Comparison of ENCODE assay signal across 11 cellular contexts in genomic region chr14:100146548-100147091, GRCh38. TPM values are rescaled to one million over a fixed set of nuclear protein-coding genes. Genes with fewer than 3 reads are reported as not detected.
DNase-seq lines count a peak whose midpoint lies in the region; ATAC-seq, FAIRE-seq and TF ChIP-seq lines count a peak whose summit lies in the region.
"Had no signal": no experiment of that assay in that cellular context is flagged by ENCODE, and none has a peak within 500 bp of the region (broad histone marks: within the 10 kb centered on the region; RNA-seq: fewer than 3 reads in every experiment).

No MANE protein-coding gene starts in this region.

- in situ Hi-C loops in GM18951 (cut with MboI; ENCODE audit: low sequenced_read_pairs, unreplicated experiment), result no loop called here

- H3K4me1 ChIP-seq in mucosa of stomach (ENCODE audit: control insufficient read depth, insufficient read depth, low read length), result peaks cover 96% of the 10 kb centered on the region

- ATAC-seq in activated CD8-positive, alpha-beta T cell treated with anti-CD3 and anti-CD28 coated beads, Interleukin-2, amount 10 ng/mL, durations not matched to agents 7 days and 5 days, result peak; percentile 8
- ATAC-seq in GM21381 (IDR thresholded peaks at IDR 0.05; ENCODE audit: unreplicated experiment), result no peak

- peak overlapping the region; percentile 62 for H3K9ac ChIP-seq in mucosa of stomach (ENCODE audit: low read length)

- CTCF ChIA-PET in activated CD8-positive, alpha-beta T cell treated with anti-CD3 and anti-CD28 coated beads, Interleukin-2, amount 10 ng/mL, durations not matched to agents 7 days and 5 days (lab: Charles Lee), result interaction anchor here (0.9 to 2.4 kb wide), 3 partner anchors 9 to 95 kb away, joined by 3 to 12 read pairs (median 4); no protein-coding TSS in a partner anchor

- H3K4me3 Mint-ChIP-seq in activated CD8-positive, alpha-beta T cell treated with anti-CD3 and anti-CD28 coated beads, Interleukin-2, amount 10 ng/mL, durations not matched to agents 7 days and 5 days, result peak overlapping the region; percentile 34

- no peaks in the 10 kb centered on the region for H3K9me3 Mint-ChIP-seq in activated CD8-positive, alpha-beta T cell treated with anti-CD3 and anti-CD28 coated beads, Interleukin-2, amount 10 ng/mL, durations not matched to agents 7 days and 5 days (ENCODE audit: insufficient read depth)
- H3K9me3 Mint-ChIP-seq: dendritic cell treated with granulocyte-macrophage colony-stimulating factor and Interleukin-4, amounts not matched to agents 40 ng/mL and 50 ng/mL, for 4 days had no signal

- no peaks in the 10 kb centered on the region for H3K9me3 ChIP-seq in mucosa of stomach (ENCODE audit: control insufficient read depth, low read length)

- H3K36me3 Mint-ChIP-seq in activated CD8-positive, alpha-beta T cell treated with anti-CD3 and anti-CD28 coated beads, Interleukin-2, amount 10 ng/mL, durations not matched to agents 7 days and 5 days (ENCODE audit: low read depth), result peaks cover 27% of the 10 kb centered on the region

- peaks cover 41% of the 10 kb centered on the region for H3K4me1 Mint-ChIP-seq in activated CD8-positive, alpha-beta T cell treated with anti-CD3 and anti-CD28 coated beads, Interleukin-2, amount 10 ng/mL, durations not matched to agents 7 days and 5 days (ENCODE audit: low read depth)

- TF ChIP-seq POLR2A in GM18951 (IDR thresholded peaks at IDR 0.05; ENCODE audit: extremely low read depth, insufficient read depth, insufficient read length) (peak; percentile 9), H54 (IDR thresholded peaks at IDR 0.05; ENCODE audit: low read depth, low read length) (no peak)

- FAIRE-seq in H54 (lab: Jason Lieb, UNC) (no peak), frontal cortex (lab: Jason Lieb, UNC) (no peak)

- DNase-seq in COLO668 (lab: John Stamatoyannopoulos, UW; ENCODE audit: unreplicated experiment) (peak; percentile 11), amygdala (lab: John Stamatoyannopoulos, UW) (no peak), H54 (ENCODE audit: insufficient read length, low spot score) (no peak), frontal cortex (ENCODE audit: low spot score in 2 of 2) (no peak)
- no peak for DNase-seq in activated CD8-positive, alpha-beta T cell treated with anti-CD3 and anti-CD28 coated beads, Interleukin-2, amount 10 ng/mL, durations not matched to agents 7 days and 5 days
- DNase-seq: NCI-H2107 had no signal

- no peaks in the 10 kb centered on the region for H3K36me3 ChIP-seq in mucosa of stomach (ENCODE audit: control insufficient read depth, insufficient read depth, low read length)

- POLR2A ChIA-PET in activated CD8-positive, alpha-beta T cell treated with anti-CD3 and anti-CD28 coated beads, Interleukin-2, amount 10 ng/mL, durations not matched to agents 7 days and 5 days (lab: Charles Lee), result interaction anchor here (1.1 to 1.4 kb wide), 2 partner anchors 18 to 66 kb away, joined by 3 read pairs; no protein-coding TSS in a partner anchor

- no peaks in the 10 kb centered on the region for H3K27me3 ChIP-seq in mucosa of stomach (ENCODE audit: control insufficient read depth, insufficient read depth, low read length)

- peak overlapping the region; percentile 90 for H3K27ac Mint-ChIP-seq in activated CD8-positive, alpha-beta T cell treated with anti-CD3 and anti-CD28 coated beads, Interleukin-2, amount 10 ng/mL, durations not matched to agents 7 days and 5 days
- H3K27ac Mint-ChIP-seq: dendritic cell treated with granulocyte-macrophage colony-stimulating factor and Interleukin-4, amounts not matched to agents 40 ng/mL and 50 ng/mL, for 4 days had no signal

- no peaks in the 10 kb centered on the region for H3K27me3 Mint-ChIP-seq in activated CD8-positive, alpha-beta T cell treated with anti-CD3 and anti-CD28 coated beads, Interleukin-2, amount 10 ng/mL, durations not matched to agents 7 days and 5 days (ENCODE audit: low read depth)

- H3K4me3 ChIP-seq in mucosa of stomach (ENCODE audit: low read length), result no peak overlapping the region

RNA-seq across cellular contexts. Expression of gene DEGS2, which starts 12.8 kb away (rescaled TPM):
- total RNA-seq in activated CD8-positive, alpha-beta T cell treated with anti-CD3 and anti-CD28 coated beads, Interleukin-2, amount 10 ng/mL, durations not matched to agents 7 days and 5 days, result under 1 TPM; 0.05 to 0.39 TPM
- total RNA-seq in frontal cortex, result 0.41 TPM
- total RNA-seq: SK-MEL-5 had no signal
